Comparison of ENCODE assay signal across 14 cellular contexts in the genomic region with DNA sequence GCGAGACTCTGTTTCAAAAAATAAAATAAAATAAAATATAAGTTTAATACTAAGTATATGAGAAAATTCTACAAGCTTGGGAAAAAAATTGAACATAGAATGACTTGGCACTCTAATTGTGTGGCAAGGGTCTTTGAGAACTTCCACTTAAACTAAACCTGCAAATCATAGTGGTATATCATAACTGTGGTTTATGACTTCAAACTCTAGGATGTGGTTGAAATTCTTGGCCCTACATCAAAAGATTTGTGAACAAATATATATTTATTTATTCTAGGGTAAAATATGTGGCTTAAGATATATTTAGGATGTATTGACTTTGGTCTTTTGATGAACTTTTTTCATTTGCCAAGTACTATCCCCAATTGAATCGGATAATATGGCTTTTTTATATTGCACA. TPM values are rescaled to one million over a fixed set of nuclear protein-coding genes. Genes with fewer than 3 reads are reported as not detected.
A peak's percentile ranks its signal among the peaks of the same experiment; 100 is the strongest.
DNase-seq lines count a peak whose midpoint lies in the region; ATAC-seq and TF ChIP-seq lines count a peak whose summit lies in the region.
"Had no signal": no experiment of that assay in that cellular context is flagged by ENCODE, and none has a peak within 500 bp of the region (broad histone marks: within the 10 kb centered on the region; RNA-seq: fewer than 3 reads in every experiment).

No MANE protein-coding gene starts in this region.

- no peak overlapping the region for H3K27ac Mint-ChIP-seq in GM23338
- H3K27ac Mint-ChIP-seq: H9 had no signal

- H3F3A ChIP-seq in smooth muscle cell (ENCODE audit: low read depth): no peaks in the 10 kb centered on the region
- no peaks in the 10 kb centered on the region for H3F3A ChIP-seq in GM23338 (replicated peaks; ENCODE audit: low read depth)

- H4K20me1 ChIP-seq in smooth muscle cell (ENCODE audit: low read depth) (no peaks in the 10 kb centered on the region), GM23338 (replicated peaks; ENCODE audit: insufficient read depth) (no peaks in the 10 kb centered on the region)

- H3K9me3 ChIP-seq in smooth muscle cell (replicated peaks; ENCODE audit: low read depth): peaks cover 3% of the 10 kb centered on the region

- H3K9ac ChIP-seq in smooth muscle cell (ENCODE audit: low read depth): no peak overlapping the region

- no peaks in the 10 kb centered on the region for H3K79me2 ChIP-seq in smooth muscle cell (ENCODE audit: low read depth)
- H3K79me2 ChIP-seq in GM23338 (replicated peaks; ENCODE audit: insufficient read depth): peaks cover 12% of the 10 kb centered on the region

- no peak overlapping the region for H3K4me3 Mint-ChIP-seq in GM23338
- H3K4me3 Mint-ChIP-seq: H9 had no signal

- peaks cover 7% of the 10 kb centered on the region; the same call in 1 of the 2 replicates for H3K9me2 ChIP-seq in GM23338 (ENCODE audit: insufficient read depth)

- H3K27me3 ChIP-seq in smooth muscle cell (ENCODE audit: low read depth) (no peaks in the 10 kb centered on the region), GM23338 (ENCODE audit: insufficient read depth) (no peaks in the 10 kb centered on the region)

- peaks cover 9% of the 10 kb centered on the region; the same call in 2 of the 3 replicates for H3K36me3 Mint-ChIP-seq in GM23338 (ENCODE audit: low read depth)

- no peak overlapping the region for H3K4me3 ChIP-seq in choroid plexus epithelial cell (ENCODE audit: low read depth, low read length)
- no peak overlapping the region for H3K4me3 ChIP-seq in smooth muscle cell
- H3K4me3 ChIP-seq in GM23338: no peak overlapping the region
- H3K4me3 ChIP-seq: PC-9 had no signal

- DNase-seq in HCEC 1CT (peak; percentile 32), RPMI7951 (ENCODE audit: low read depth) (peak; percentile 14), choroid plexus epithelial cell (ENCODE audit: low read depth) (peak; percentile 70), smooth muscle cell (lab: John Stamatoyannopoulos, UW; ENCODE audit: unreplicated experiment) (no peak), GM23338 (ENCODE audit: low spot score) (no peak)
- no peak for DNase-seq in stimulated activated CD4-positive, alpha-beta T cell treated with anti-CD3 and anti-CD28 coated beads, Interleukin-2, amount 100 ng/mL, for 24 hours
- DNase-seq: DMS79 treated with DMSO at 0.1 percent for 48 hours, H9, NCI-H1694 treated with DMSO at 0.1 percent for 48 hours, NCI-H2107, NCI-H2227 treated with DMSO at 0.1 percent for 48 hours, NCI-H524 treated with DMSO at 0.1 percent for 48 hours, PC-9 had no signal

- H3K36me3 ChIP-seq in smooth muscle cell (ENCODE audit: low read depth): peaks cover 4% of the 10 kb centered on the region
- H3K36me3 ChIP-seq in GM23338 (ENCODE audit: insufficient read depth): peaks cover 4% of the 10 kb centered on the region; the same call in 1 of the 2 replicates

- no peak for TF ChIP-seq CTCF in choroid plexus epithelial cell (conservative IDR thresholded peaks at IDR 0.05; ENCODE audit: low read depth, low read length)
- no peak for TF ChIP-seq CTCF in smooth muscle cell (IDR thresholded peaks at IDR 0.05; ENCODE audit: borderline replicate concordance, insufficient read depth, poor library complexity, severe bottlenecking)
- no peak for TF ChIP-seq CTCF in GM23338 (conservative IDR thresholded peaks at IDR 0.05; ENCODE audit: low read depth in 2 of 2)

- H3K27me3 Mint-ChIP-seq in GM23338 (ENCODE audit: insufficient read depth, low read depth, poor library complexity): no peaks in the 10 kb centered on the region

- peak overlapping the region; percentile 12 for H3K4me2 ChIP-seq in smooth muscle cell
- no peak overlapping the region for H3K4me2 ChIP-seq in GM23338
- H3K4me2 ChIP-seq: PC-9 had no signal

- 96% methylated on average over 2 of the region's 2 CpGs for WGBS in smooth muscle cell (ENCODE audit: low lambda C conversion rate)

- H2AFZ ChIP-seq in smooth muscle cell (ENCODE audit: low read depth) (no peak overlapping the region), GM23338 (no peak overlapping the region)
- H2AFZ ChIP-seq: PC-9 had no signal

- peaks cover 15% of the 10 kb centered on the region; the same call in 2 of the 3 replicates for H3K9me3 Mint-ChIP-seq in GM23338

- ATAC-seq in GM23338 (no peak), HG03108 (IDR thresholded peaks at IDR 0.05; ENCODE audit: unreplicated experiment) (no peak)

- H3K4me1 ChIP-seq in smooth muscle cell (ENCODE audit: low read depth): peaks cover 12% of the 10 kb centered on the region
- H3K4me1 ChIP-seq in GM23338 (ENCODE audit: insufficient read depth): peaks cover 18% of the 10 kb centered on the region

- no peak overlapping the region for H3K27ac ChIP-seq in smooth muscle cell (ENCODE audit: low read depth)
- no peak overlapping the region for H3K27ac ChIP-seq in GM23338 (ENCODE audit: low read depth)
- H3K27ac ChIP-seq: PC-9 had no signal

- peaks cover 25% of the 10 kb centered on the region for H3K4me1 Mint-ChIP-seq in GM23338

TF ChIP-seq in GM23338, 12 proteins besides CTCF, POLR2A, EP300 and RAD21 (continues in another document):
- no peak for TF ChIP-seq ZNF331 (CRISPR knock-in tag; IDR thresholded peaks at IDR 0.05; ENCODE audit: low read depth)
- no peak for TF ChIP-seq STAT1 (IDR thresholded peaks at IDR 0.05; ENCODE audit: unreplicated experiment)
- TF ChIP-seq, protein P1, sequence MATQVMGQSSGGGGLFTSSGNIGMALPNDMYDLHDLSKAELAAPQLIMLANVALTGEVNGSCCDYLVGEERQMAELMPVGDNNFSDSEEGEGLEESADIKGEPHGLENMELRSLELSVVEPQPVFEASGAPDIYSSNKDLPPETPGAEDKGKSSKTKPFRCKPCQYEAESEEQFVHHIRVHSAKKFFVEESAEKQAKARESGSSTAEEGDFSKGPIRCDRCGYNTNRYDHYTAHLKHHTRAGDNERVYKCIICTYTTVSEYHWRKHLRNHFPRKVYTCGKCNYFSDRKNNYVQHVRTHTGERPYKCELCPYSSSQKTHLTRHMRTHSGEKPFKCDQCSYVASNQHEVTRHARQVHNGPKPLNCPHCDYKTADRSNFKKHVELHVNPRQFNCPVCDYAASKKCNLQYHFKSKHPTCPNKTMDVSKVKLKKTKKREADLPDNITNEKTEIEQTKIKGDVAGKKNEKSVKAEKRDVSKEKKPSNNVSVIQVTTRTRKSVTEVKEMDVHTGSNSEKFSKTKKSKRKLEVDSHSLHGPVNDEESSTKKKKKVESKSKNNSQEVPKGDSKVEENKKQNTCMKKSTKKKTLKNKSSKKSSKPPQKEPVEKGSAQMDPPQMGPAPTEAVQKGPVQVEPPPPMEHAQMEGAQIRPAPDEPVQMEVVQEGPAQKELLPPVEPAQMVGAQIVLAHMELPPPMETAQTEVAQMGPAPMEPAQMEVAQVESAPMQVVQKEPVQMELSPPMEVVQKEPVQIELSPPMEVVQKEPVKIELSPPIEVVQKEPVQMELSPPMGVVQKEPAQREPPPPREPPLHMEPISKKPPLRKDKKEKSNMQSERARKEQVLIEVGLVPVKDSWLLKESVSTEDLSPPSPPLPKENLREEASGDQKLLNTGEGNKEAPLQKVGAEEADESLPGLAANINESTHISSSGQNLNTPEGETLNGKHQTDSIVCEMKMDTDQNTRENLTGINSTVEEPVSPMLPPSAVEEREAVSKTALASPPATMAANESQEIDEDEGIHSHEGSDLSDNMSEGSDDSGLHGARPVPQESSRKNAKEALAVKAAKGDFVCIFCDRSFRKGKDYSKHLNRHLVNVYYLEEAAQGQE (IDR thresholded peaks at IDR 0.05; ENCODE audit: unreplicated experiment): no peak
- TF ChIP-seq NANOG (IDR thresholded peaks at IDR 0.05; ENCODE audit: borderline replicate concordance): no peak
- no peak for TF ChIP-seq EZH2 (IDR thresholded peaks at IDR 0.05; ENCODE audit: low read depth, unreplicated experiment)
- TF ChIP-seq EZH2phosphoT487 (IDR thresholded peaks at IDR 0.05; ENCODE audit: unreplicated experiment): no peak
- no peak for TF ChIP-seq JUNB (IDR thresholded peaks at IDR 0.05; ENCODE audit: unreplicated experiment)
- TF ChIP-seq, protein P2, sequence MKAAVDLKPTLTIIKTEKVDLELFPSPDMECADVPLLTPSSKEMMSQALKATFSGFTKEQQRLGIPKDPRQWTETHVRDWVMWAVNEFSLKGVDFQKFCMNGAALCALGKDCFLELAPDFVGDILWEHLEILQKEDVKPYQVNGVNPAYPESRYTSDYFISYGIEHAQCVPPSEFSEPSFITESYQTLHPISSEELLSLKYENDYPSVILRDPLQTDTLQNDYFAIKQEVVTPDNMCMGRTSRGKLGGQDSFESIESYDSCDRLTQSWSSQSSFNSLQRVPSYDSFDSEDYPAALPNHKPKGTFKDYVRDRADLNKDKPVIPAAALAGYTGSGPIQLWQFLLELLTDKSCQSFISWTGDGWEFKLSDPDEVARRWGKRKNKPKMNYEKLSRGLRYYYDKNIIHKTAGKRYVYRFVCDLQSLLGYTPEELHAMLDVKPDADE (IDR thresholded peaks at IDR 0.05): no peak
- TF ChIP-seq CREB1 (CRISPR knock-in tag; IDR thresholded peaks at IDR 0.05; ENCODE audit: low read depth): no peak

RNA-seq across cellular contexts. Expression of a gene that starts 3.1 kb away (rescaled TPM):
- total RNA-seq in RPMI7951 (2014; rRNA removed; shearing (Covaris generic)): 5.9 and 6.1 TPM in 2 replicates
- 13.9 TPM in 2 replicates for total RNA-seq in smooth muscle cell
- polyA plus RNA-seq in smooth muscle cell (1.3 and 2.9 TPM in 2 replicates), GM23338 (2016; fragmentation: Nextera tagmentation; extraction: Ambion mirVana) (9.8 and 10.7 TPM in 2 replicates)
- 26.3 and 27.2 TPM in 2 replicates for total RNA-seq in GM23338 (2014; rRNA removed; shearing (Covaris generic))

Comparison
In these comparisons a context has a peak if more than half of its experiments do, and no peak if none do; other contexts are left out.
1. DNase-seq: peak in HCEC 1CT (single experiment), RPMI7951 (single experiment) and choroid plexus epithelial cell (single experiment); none in smooth muscle cell (single experiment), GM23338 (single experiment) and stimulated activated CD4-positive, alpha-beta T cell treated with anti-CD3 and anti-CD28 coated beads, Interleukin-2, amount 100 ng/mL, for 24 hours (0 of 2).